ENCODE assay signal across 19 cellular contexts in the genomic region with DNA sequence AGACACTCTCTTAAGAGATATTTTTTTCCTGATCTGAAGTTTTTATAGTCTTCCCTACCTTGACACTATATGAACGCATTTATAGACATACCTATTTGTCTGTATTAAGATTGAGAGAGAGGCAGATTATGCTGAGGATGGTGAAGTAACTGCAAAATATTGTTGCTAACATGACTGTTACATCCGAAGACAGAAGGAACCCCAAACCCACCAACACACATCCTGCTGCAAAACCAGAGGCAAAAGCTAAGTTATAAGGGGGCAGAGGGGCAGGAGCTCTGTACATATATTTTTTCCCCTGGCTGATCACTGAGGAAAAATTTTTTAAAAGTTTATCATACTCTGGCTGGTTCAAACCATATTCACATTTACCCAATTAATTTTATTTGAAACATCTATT.
DNase-seq lines count a peak whose midpoint lies in the region; ATAC-seq, FAIRE-seq and TF ChIP-seq lines count a peak whose summit lies in the region.
"Had no signal": no experiment of that assay in that cellular context is flagged by ENCODE, and none has a peak within 500 bp of the region (broad histone marks: within the 10 kb centered on the region; RNA-seq: fewer than 3 reads in every experiment).

No MANE protein-coding gene starts in this region.

- no peak for FAIRE-seq in H54 (lab: Jason Lieb, UNC)
- FAIRE-seq in kidney (lab: Jason Lieb, UNC), result no peak
- FAIRE-seq: A549, HTR-8/SVneo had no signal

- H3K9me3 Mint-ChIP-seq in T-helper 1 cell treated with Interleukin-12 subunit alpha and Interleukin-12 subunit beta and Interleukin-4 antibody, amounts not matched to agents 30 μg/mL and 1 μg/mL, for 36 hours, result no peaks in the 10 kb centered on the region
- no peaks in the 10 kb centered on the region for H3K9me3 Mint-ChIP-seq in activated naive CD8-positive, alpha-beta T cell (ENCODE audit: low read depth)
- H3K9me3 Mint-ChIP-seq in activated naive CD8-positive, alpha-beta T cell treated with anti-CD3 and anti-CD28 coated beads, Interleukin-2, amount 50 U/mL, for 24 hours, result peaks cover 1% of the 10 kb centered on the region
- H3K9me3 Mint-ChIP-seq in naive thymus-derived CD4-positive, alpha-beta T cell, result peaks cover 0 to 4% (median 0%) of the 10 kb centered on the region in 11 donors
- H3K9me3 Mint-ChIP-seq: CD4-positive, alpha-beta T cell; H9 had no signal

- DNase-seq in T-helper 1 cell (no peak), H54 (ENCODE audit: insufficient read length, low spot score) (no peak), kidney (no peak)
- DNase-seq in activated naive CD8-positive, alpha-beta T cell treated with anti-CD3 and anti-CD28 coated beads, Interleukin-2, amount 50 U/mL, for 24 hours, result no peak
- no peak for DNase-seq in naive thymus-derived CD4-positive, alpha-beta T cell
- DNase-seq: AML-193; CD4-positive, alpha-beta T cell; DMS153; DMS79; GF-D8; GOT3; H9; IMR-90 had no signal

- no peak for TF ChIP-seq CTCF in kidney (IDR thresholded peaks at IDR 0.05; ENCODE audit: borderline replicate concordance, extremely low read depth, insufficient read depth)

- H3K4me1 ChIP-seq in naive thymus-derived CD4-positive, alpha-beta T cell (ENCODE audit: control insufficient read depth in 2 of 2, insufficient read depth in 2 of 2, low read length in 2 of 2), result no peaks in the 10 kb centered on the region
- no peaks in the 10 kb centered on the region for H3K4me1 ChIP-seq in kidney (ENCODE audit: control insufficient read depth in 1 of 2, insufficient read depth in 1 of 2, low read depth in 1 of 2, low read length in 2 of 2)
- H3K4me1 ChIP-seq: A549 had no signal

- H3K4me3 Mint-ChIP-seq in T-helper 1 cell treated with Interleukin-12 subunit alpha and Interleukin-12 subunit beta and Interleukin-4 antibody, amounts not matched to agents 30 μg/mL and 1 μg/mL, for 36 hours, result no peak overlapping the region
- H3K4me3 Mint-ChIP-seq in activated naive CD8-positive, alpha-beta T cell, result no peak overlapping the region
- H3K4me3 Mint-ChIP-seq in activated naive CD8-positive, alpha-beta T cell treated with anti-CD3 and anti-CD28 coated beads, Interleukin-2, amount 50 U/mL, for 24 hours, result no peak overlapping the region
- H3K4me3 Mint-ChIP-seq in naive thymus-derived CD4-positive, alpha-beta T cell, result peak overlapping the region in 1 of 10 donors; percentile 19
- H3K4me3 Mint-ChIP-seq: CD4-positive, alpha-beta T cell; H9 had no signal

- POLR2A ChIA-PET in naive thymus-derived CD4-positive, alpha-beta T cell (lab: Charles Lee), result no interaction called here

- no peak overlapping the region for H3K4me3 ChIP-seq in naive thymus-derived CD4-positive, alpha-beta T cell (ENCODE audit: low read length)
- H3K4me3 ChIP-seq in kidney (ENCODE audit: low read length in 2 of 2), result no peak overlapping the region
- H3K4me3 ChIP-seq: A549 had no signal

- CTCF ChIA-PET in naive thymus-derived CD4-positive, alpha-beta T cell (lab: Charles Lee), result interaction anchor here (0.6 kb wide), 1 partner anchor 217 kb away, joined by 4 read pairs; no protein-coding TSS in a partner anchor

- peaks cover 34% of the 10 kb centered on the region for H3K36me3 Mint-ChIP-seq in T-helper 1 cell treated with Interleukin-12 subunit alpha and Interleukin-12 subunit beta and Interleukin-4 antibody, amounts not matched to agents 30 μg/mL and 1 μg/mL, for 36 hours (ENCODE audit: low read depth)
- peaks cover 10% of the 10 kb centered on the region for H3K36me3 Mint-ChIP-seq in activated naive CD8-positive, alpha-beta T cell
- peaks cover 17% of the 10 kb centered on the region for H3K36me3 Mint-ChIP-seq in activated naive CD8-positive, alpha-beta T cell treated with anti-CD3 and anti-CD28 coated beads, Interleukin-2, amount 50 U/mL, for 24 hours (ENCODE audit: low read depth)
- peaks cover 16 to 33% (median 28%) of the 10 kb centered on the region in 5 donors for H3K36me3 Mint-ChIP-seq in naive thymus-derived CD4-positive, alpha-beta T cell

- H3K9me3 ChIP-seq in naive thymus-derived CD4-positive, alpha-beta T cell (ENCODE audit: control insufficient read depth in 2 of 3, low read length in 3 of 3), result no peaks in the 10 kb centered on the region
- H3K9me3 ChIP-seq in kidney (ENCODE audit: control insufficient read depth in 1 of 2, low read length in 2 of 2), result no peaks in the 10 kb centered on the region
- H3K9me3 ChIP-seq: A549 had no signal

- H3K9ac ChIP-seq in kidney (ENCODE audit: low read length in 2 of 2), result no peak overlapping the region

- intact Hi-C loops in naive thymus-derived CD4-positive, alpha-beta T cell (cut with micrococcal nuclease), result loop anchor here in 1 of 2 donors (5.0 kb wide), 1 partner anchor 416 kb away; no protein-coding TSS in a partner anchor
- intact Hi-C loops in kidney (cut with DNase I), result no loop called here

- no peak for TF ChIP-seq POLR2A in H54 (IDR thresholded peaks at IDR 0.05; ENCODE audit: low read depth, low read length)

- H3K4me1 Mint-ChIP-seq in T-helper 1 cell treated with Interleukin-12 subunit alpha and Interleukin-12 subunit beta and Interleukin-4 antibody, amounts not matched to agents 30 μg/mL and 1 μg/mL, for 36 hours (ENCODE audit: low read depth), result peaks cover 11% of the 10 kb centered on the region
- peaks cover 40% of the 10 kb centered on the region for H3K4me1 Mint-ChIP-seq in activated naive CD8-positive, alpha-beta T cell (ENCODE audit: low read depth)
- peaks cover 18% of the 10 kb centered on the region for H3K4me1 Mint-ChIP-seq in activated naive CD8-positive, alpha-beta T cell treated with anti-CD3 and anti-CD28 coated beads, Interleukin-2, amount 50 U/mL, for 24 hours
- H3K4me1 Mint-ChIP-seq in naive thymus-derived CD4-positive, alpha-beta T cell, result peaks cover 4 to 53% (median 42%) of the 10 kb centered on the region in 7 donors

- peak overlapping the region; percentile 12 for H3K27ac Mint-ChIP-seq in T-helper 1 cell treated with Interleukin-12 subunit alpha and Interleukin-12 subunit beta and Interleukin-4 antibody, amounts not matched to agents 30 μg/mL and 1 μg/mL, for 36 hours
- peak overlapping the region; percentile 13 for H3K27ac Mint-ChIP-seq in activated naive CD8-positive, alpha-beta T cell
- no peak overlapping the region for H3K27ac Mint-ChIP-seq in activated naive CD8-positive, alpha-beta T cell treated with anti-CD3 and anti-CD28 coated beads, Interleukin-2, amount 50 U/mL, for 24 hours
- H3K27ac Mint-ChIP-seq in naive thymus-derived CD4-positive, alpha-beta T cell, result peak overlapping the region in 8 of 9 donors; percentile 7 to 83 (median 32)
- H3K27ac Mint-ChIP-seq: CD4-positive, alpha-beta T cell; H9 had no signal

- peaks cover 0 to 10% (median 3%) of the 10 kb centered on the region in 3 experiments for H3K36me3 ChIP-seq in naive thymus-derived CD4-positive, alpha-beta T cell (ENCODE audit: control insufficient read depth in 2 of 3, insufficient read depth in 3 of 3, low read length in 3 of 3)
- peaks cover 0 to 3% of the 10 kb centered on the region in 2 donors for H3K36me3 ChIP-seq in kidney (ENCODE audit: control insufficient read depth in 1 of 2, insufficient read depth in 2 of 2, low read length in 2 of 2)

- H3K27ac ChIP-seq in naive thymus-derived CD4-positive, alpha-beta T cell (ENCODE audit: low read depth, low read length), result no peak overlapping the region
- H3K27ac ChIP-seq in kidney (ENCODE audit: low read depth in 2 of 2, low read length in 2 of 2), result no peak overlapping the region
- H3K27ac ChIP-seq: 22Rv1, A549, C4-2B had no signal

- H3K27me3 Mint-ChIP-seq in T-helper 1 cell treated with Interleukin-12 subunit alpha and Interleukin-12 subunit beta and Interleukin-4 antibody, amounts not matched to agents 30 μg/mL and 1 μg/mL, for 36 hours (ENCODE audit: low read depth), result no peaks in the 10 kb centered on the region
- H3K27me3 Mint-ChIP-seq in activated naive CD8-positive, alpha-beta T cell, result no peaks in the 10 kb centered on the region
- H3K27me3 Mint-ChIP-seq in activated naive CD8-positive, alpha-beta T cell treated with anti-CD3 and anti-CD28 coated beads, Interleukin-2, amount 50 U/mL, for 24 hours, result no peaks in the 10 kb centered on the region
- H3K27me3 Mint-ChIP-seq in naive thymus-derived CD4-positive, alpha-beta T cell, result no peaks in the 10 kb centered on the region
- H3K27me3 Mint-ChIP-seq: CD4-positive, alpha-beta T cell had no signal

- ATAC-seq in activated naive CD8-positive, alpha-beta T cell treated with anti-CD3 and anti-CD28 coated beads, Interleukin-2, amount 50 U/mL, for 24 hours, result no peak
- no peak for ATAC-seq in naive thymus-derived CD4-positive, alpha-beta T cell
- ATAC-seq: A549 had no signal

- no peaks in the 10 kb centered on the region for H3K27me3 ChIP-seq in naive thymus-derived CD4-positive, alpha-beta T cell (ENCODE audit: control insufficient read depth in 2 of 2, insufficient read depth in 2 of 2, low read length in 2 of 2)
